24 cellular contexts compared by ENCODE assay signal in the genomic region with DNA sequence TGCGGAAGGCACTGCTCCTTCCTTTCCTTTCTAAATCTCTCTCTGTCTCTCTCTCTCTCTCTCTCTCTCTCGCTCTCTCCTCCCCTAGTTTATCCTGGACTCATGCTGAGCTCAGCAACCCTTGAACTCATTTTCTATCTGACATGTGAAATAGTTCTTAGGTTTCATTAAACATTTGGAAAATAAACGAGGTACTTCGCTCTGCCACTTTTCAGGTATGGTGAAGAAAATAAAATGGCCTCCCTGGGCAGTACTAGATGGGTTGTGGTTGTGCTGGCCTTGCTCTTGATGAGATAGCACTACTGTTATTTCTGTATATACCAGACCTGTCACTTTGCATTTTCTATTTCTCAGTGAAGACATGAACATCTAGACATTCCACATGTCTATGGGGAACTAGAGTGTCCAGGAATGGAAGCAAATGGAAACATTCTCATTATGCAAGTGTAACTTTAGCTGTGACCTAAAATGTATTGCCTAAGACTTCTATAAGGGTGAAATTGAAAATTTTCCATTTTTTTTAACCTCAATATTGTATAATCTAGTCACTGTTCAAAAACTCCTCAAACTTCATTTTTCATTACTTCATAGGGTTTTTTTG. TPM values are rescaled to one million over a fixed set of nuclear protein-coding genes. Genes with fewer than 3 reads are reported as not detected.
A peak's percentile ranks its signal among the peaks of the same experiment; 100 is the strongest.
DNase-seq lines count a peak whose midpoint lies in the region; FAIRE-seq and TF ChIP-seq lines count a peak whose summit lies in the region.
"Had no signal": no experiment of that assay in that cellular context is flagged by ENCODE, and none has a peak within 500 bp of the region (broad histone marks: within the 10 kb centered on the region; RNA-seq: fewer than 3 reads in every experiment).

No MANE protein-coding gene starts in this region.

- no peaks in the 10 kb centered on the region for H3K23me2 ChIP-seq in H1 (ENCODE audit: low read depth, low read length)

- 73% methylated on average over 4 of the region's 4 CpGs; no CpG with 5 or more reads in 1 of the 2 experiments for WGBS in H1 (ENCODE audit: extremely low coverage in 1 of 2, insufficient coverage in 1 of 2, insufficient read length in 1 of 2, insufficient replicate concordance in 2 of 2, low coverage in 1 of 2, low lambda C conversion rate in 2 of 2, missing lambda C conversion rate in 1 of 2), 2 experiments

- peak overlapping the region; percentile 65; the same call in 1 of the 2 replicates for H2AFZ ChIP-seq in H1 (ENCODE audit: low read length)
- H2AFZ ChIP-seq: GM23248 had no signal

- no peak for DNase-seq in activated CD4-positive, alpha-beta T cell treated with anti-CD3 and anti-CD28 coated beads, Interleukin-2, amount 10 ng/mL, durations not matched to agents 7 days and 5 days
- no peak for DNase-seq in activated CD4-positive, alpha-beta T cell treated with anti-CD3 and anti-CD28 coated beads, Interleukin-2, amount 50 U/mL, for 48 hours
- DNase-seq in H1 (ENCODE audit: low read depth in 1 of 2, low spot score in 2 of 2) (no peak), HuH-7 (ENCODE audit: low spot score) (no peak), LoVo (ENCODE audit: low spot score) (no peak), NCI-H69 (lab: John Stamatoyannopoulos, UW) (no peak), COR-L47 (lab: John Stamatoyannopoulos, UW) (no peak)
- DNase-seq: 8988T; activated CD8-positive, alpha-beta T cell treated with anti-CD3 and anti-CD28 coated beads, Interleukin-2, amount 10 ng/mL, durations not matched to agents 7 days and 5 days; activated naive CD4-positive, alpha-beta T cell; activated T-cell treated with anti-CD3 and anti-CD28 coated beads, Interleukin-2, amount 50 U/mL, for 24 hours; amygdala; Calu3; caudate nucleus; foreskin keratinocyte; GM23248; NCI-H1417; NCI-H524; stimulated activated CD4-positive, alpha-beta T cell treated with anti-CD3 and anti-CD28 coated beads, Interleukin-4, amount 100 ng/mL, for 4 hours; stomach; trophoblast cell had no signal

- H3K4ac ChIP-seq in H1 (replicated peaks; ENCODE audit: insufficient read length, low read depth, low read length), result peak overlapping the region; percentile 82

- no peak overlapping the region for H4K5ac ChIP-seq in H1 (ENCODE audit: insufficient read length, low read depth, low read length)

- H3K27ac Mint-ChIP-seq in activated CD4-positive, alpha-beta T cell treated with anti-CD3 and anti-CD28 coated beads, Interleukin-2, amount 10 ng/mL, durations not matched to agents 7 days and 5 days, result peak overlapping the region; percentile 41
- H3K27ac Mint-ChIP-seq: activated CD8-positive, alpha-beta T cell treated with anti-CD3 and anti-CD28 coated beads, Interleukin-2, amount 10 ng/mL, durations not matched to agents 7 days and 5 days; activated T-cell treated with anti-CD3 and anti-CD28 coated beads, Interleukin-2, amount 50 U/mL, for 24 hours had no signal

- no peak overlapping the region for H3K56ac ChIP-seq in H1 (replicated peaks; ENCODE audit: insufficient read length, low read depth, low read length)

- POLR2A ChIA-PET in activated CD4-positive, alpha-beta T cell treated with anti-CD3 and anti-CD28 coated beads, Interleukin-2, amount 10 ng/mL, durations not matched to agents 7 days and 5 days (lab: Charles Lee), result no interaction called here
- POLR2A ChIA-PET in H1 (lab: Charles Lee; ENCODE audit: partially characterized antibody), result interaction anchor here (1.6 to 2.3 kb wide), 2 partner anchors 10 to 12 kb away, joined by 5 to 7 read pairs; partner anchors contain the start of gene SESN3

- no peak for TF ChIP-seq EP300 in H1 (IDR thresholded peaks at IDR 0.05; ENCODE audit: borderline replicate concordance in 1 of 2, low read depth in 2 of 2, low read length in 2 of 2)

- no peaks in the 10 kb centered on the region for H3K36me3 ChIP-seq in H1 (ENCODE audit: control insufficient read depth in 2 of 4, insufficient read depth in 4 of 4, low read length in 3 of 4)
- H3K36me3 ChIP-seq in mucosa of rectum (ENCODE audit: control insufficient read depth in 2 of 2, insufficient read depth in 2 of 2, low read length in 2 of 2), result no peaks in the 10 kb centered on the region
- H3K36me3 ChIP-seq: right atrium auricular region, stomach had no signal

- no peak overlapping the region for H3K27ac ChIP-seq in H1 (ENCODE audit: low read depth, low read length)
- peak overlapping the region; percentile 54 to 59 for H3K27ac ChIP-seq in mucosa of rectum (ENCODE audit: low read depth in 2 of 2, low read length in 2 of 2)
- H3K27ac ChIP-seq: epithelial cell of prostate, foreskin keratinocyte, GM23248, right atrium auricular region had no signal

- no peak overlapping the region for H3K23ac ChIP-seq in H1 (ENCODE audit: insufficient read length)

- H3K79me1 ChIP-seq in H1 (ENCODE audit: low read depth, low read length), result no peaks in the 10 kb centered on the region

- H3K4me3 ChIP-seq in H1 (ENCODE audit: extremely low read depth in 1 of 4, insufficient read depth in 2 of 4, low read depth in 3 of 4, low read length in 4 of 4) (no peak overlapping the region), mucosa of rectum (ENCODE audit: low read length in 2 of 2) (peak overlapping the region in 1 of 2 donors; percentile 39)
- H3K4me3 ChIP-seq: GM23248, right atrium auricular region, stomach had no signal

- H4K8ac ChIP-seq in H1 (ENCODE audit: extremely low read depth, insufficient read depth, low read length), result no peak overlapping the region

- H2AK5ac ChIP-seq in H1 (ENCODE audit: low read depth, low read length), result no peak overlapping the region

- H3K9me3 ChIP-seq in H1 (ENCODE audit: insufficient read depth in 2 of 2, low read depth in 1 of 2, low read length in 1 of 2), result no peaks in the 10 kb centered on the region
- H3K9me3 ChIP-seq in mucosa of rectum (ENCODE audit: control insufficient read depth in 2 of 2, low read length in 2 of 2), result no peaks in the 10 kb centered on the region
- H3K9me3 ChIP-seq: right atrium auricular region, stomach had no signal

- no peak overlapping the region for H2BK12ac ChIP-seq in H1 (ENCODE audit: low read depth, low read length)

- no peaks in the 10 kb centered on the region for H3K27me3 Mint-ChIP-seq in activated CD4-positive, alpha-beta T cell treated with anti-CD3 and anti-CD28 coated beads, Interleukin-2, amount 10 ng/mL, durations not matched to agents 7 days and 5 days
- H3K27me3 Mint-ChIP-seq: activated T-cell treated with anti-CD3 and anti-CD28 coated beads, Interleukin-2, amount 50 U/mL, for 24 hours had no signal

- H2BK15ac ChIP-seq in H1 (ENCODE audit: low read length), result no peak overlapping the region

- CTCF ChIA-PET in activated CD4-positive, alpha-beta T cell treated with anti-CD3 and anti-CD28 coated beads, Interleukin-2, amount 10 ng/mL, durations not matched to agents 7 days and 5 days (lab: Charles Lee), result interaction anchor here (0.6 to 2.6 kb wide), 5 partner anchors 10 to 463 kb away, joined by 3 to 8 read pairs (median 4); partner anchors contain the start of gene SESN3
- CTCF ChIA-PET in H1 (lab: Charles Lee; ENCODE audit: partially characterized antibody), result interaction anchor here (1.0 kb wide), 1 partner anchor 86 kb away, joined by 4 read pairs; no protein-coding TSS in a partner anchor

- H3K79me2 ChIP-seq in H1 (ENCODE audit: control insufficient read depth in 1 of 2, insufficient read depth in 2 of 2, low read length in 2 of 2), result no peaks in the 10 kb centered on the region

- TF ChIP-seq CTCF in H1 (IDR thresholded peaks at IDR 0.05; ENCODE audit: control extremely low read depth in 1 of 3, insufficient read depth in 1 of 3, low read depth in 1 of 3, low read length in 3 of 3), result no peak

- peaks cover 2% of the 10 kb centered on the region for H3K4me1 Mint-ChIP-seq in activated CD4-positive, alpha-beta T cell treated with anti-CD3 and anti-CD28 coated beads, Interleukin-2, amount 10 ng/mL, durations not matched to agents 7 days and 5 days

- H3K4me1 ChIP-seq in H1 (replicated peaks in 1 of 4; ENCODE audit: control insufficient read depth in 3 of 4, insufficient read depth in 4 of 4, low read length in 3 of 4), result peaks cover 0 to 12% (median 5%) of the 10 kb centered on the region in 4 experiments; a peak in 4 of 7 replicates
- peaks cover 12 to 15% of the 10 kb centered on the region in 2 donors for H3K4me1 ChIP-seq in mucosa of rectum (ENCODE audit: control insufficient read depth in 2 of 2, insufficient read depth in 2 of 2, low read length in 2 of 2)
- H3K4me1 ChIP-seq: right atrium auricular region had no signal

- H3K9me3 Mint-ChIP-seq in activated CD4-positive, alpha-beta T cell treated with anti-CD3 and anti-CD28 coated beads, Interleukin-2, amount 10 ng/mL, durations not matched to agents 7 days and 5 days, result peaks cover 2% of the 10 kb centered on the region
- H3K9me3 Mint-ChIP-seq: activated T-cell treated with anti-CD3 and anti-CD28 coated beads, Interleukin-2, amount 50 U/mL, for 24 hours had no signal

- H3K9ac ChIP-seq in H1 (replicated peaks in 1 of 4; ENCODE audit: extremely low read depth in 1 of 4, low read depth in 3 of 4, low read length in 3 of 4) (no peak overlapping the region), mucosa of rectum (ENCODE audit: low read depth in 1 of 2, low read length in 2 of 2) (no peak overlapping the region)
- H3K9ac ChIP-seq: GM23248 had no signal

- no peak for FAIRE-seq in H1 (lab: Jason Lieb, UNC)

- no peaks in the 10 kb centered on the region for H4K20me1 ChIP-seq in H1 (replicated peaks in 1 of 2; ENCODE audit: control insufficient read depth in 1 of 2, insufficient read depth in 2 of 2, low read length in 2 of 2)

- no peak overlapping the region for H2BK5ac ChIP-seq in H1 (ENCODE audit: low read depth, low read length)

- no peaks in the 10 kb centered on the region for H3K36me3 Mint-ChIP-seq in activated CD4-positive, alpha-beta T cell treated with anti-CD3 and anti-CD28 coated beads, Interleukin-2, amount 10 ng/mL, durations not matched to agents 7 days and 5 days (ENCODE audit: low read depth)

- TF ChIP-seq POLR2A in H1 (IDR thresholded peaks at IDR 0.05; ENCODE audit: control extremely low read depth in 1 of 2, low read depth in 2 of 2, low read length in 2 of 2), result no peak

- no peak overlapping the region for H3K14ac ChIP-seq in H1 (ENCODE audit: insufficient read length)

- H2BK120ac ChIP-seq in H1 (replicated peaks; ENCODE audit: low read depth, low read length), result no peak overlapping the region

- no peak overlapping the region for H3K4me3 Mint-ChIP-seq in activated CD4-positive, alpha-beta T cell treated with anti-CD3 and anti-CD28 coated beads, Interleukin-2, amount 10 ng/mL, durations not matched to agents 7 days and 5 days
- H3K4me3 Mint-ChIP-seq: activated CD8-positive, alpha-beta T cell treated with anti-CD3 and anti-CD28 coated beads, Interleukin-2, amount 10 ng/mL, durations not matched to agents 7 days and 5 days; activated T-cell treated with anti-CD3 and anti-CD28 coated beads, Interleukin-2, amount 50 U/mL, for 24 hours had no signal

- no peaks in the 10 kb centered on the region; a peak in 1 of 7 replicates for H3K27me3 ChIP-seq in H1 (replicated peaks in 1 of 4; ENCODE audit: control insufficient read depth in 3 of 4, extremely low read depth in 1 of 4, insufficient read depth in 3 of 4, low read length in 3 of 4)
- no peaks in the 10 kb centered on the region for H3K27me3 ChIP-seq in mucosa of rectum (ENCODE audit: control insufficient read depth in 2 of 2, insufficient read depth in 2 of 2, low read length in 2 of 2)
- H3K27me3 ChIP-seq: foreskin keratinocyte, right atrium auricular region, stomach had no signal

- TF ChIP-seq RAD21 in H1 (IDR thresholded peaks at IDR 0.05 in 1 of 2, conservative IDR thresholded peaks at IDR 0.05 in 1 of 2; ENCODE audit: low read depth in 2 of 2, low read length in 2 of 2), result no peak

- no peak overlapping the region for H3K4me2 ChIP-seq in H1 (ENCODE audit: insufficient read depth in 1 of 2, low read depth in 2 of 2, low read length in 2 of 2)

- 0 out of 2 replicates have a peak overlapping the region, but pooled peaks have one; percentile 63 for H3K18ac ChIP-seq in H1 (ENCODE audit: extremely low read depth, low read length)

- H2BK20ac ChIP-seq in H1 (ENCODE audit: low read length), result no peak overlapping the region

- no peak overlapping the region for H4K91ac ChIP-seq in H1 (replicated peaks; ENCODE audit: insufficient read length, low read length)

RNA-seq across cellular contexts. Expression of gene SESN3, which starts 12.1 kb away (rescaled TPM):
- total RNA-seq in activated CD4-positive, alpha-beta T cell treated with anti-CD3 and anti-CD28 coated beads, Interleukin-2, amount 10 ng/mL, durations not matched to agents 7 days and 5 days, result 10 to 100 TPM; 47.6 to 50.6 TPM
- total RNA-seq in H1 (2021; fragmentation: NEBNext Ultra II Directional; extraction: Animal tissue kit (Norgen Biotek cat#: 25700)), result 29.8 and 31.1 TPM in 2 replicates
- polyA plus RNA-seq in H1 (2011; rRNA removed), result 6.9 and 10.2 TPM in 2 replicates
- 12.1 TPM for polyA plus RNA-seq in H1 (2011; cell fraction: cytosol; rRNA removed)
- 5.9 TPM for polyA plus RNA-seq in H1 (2011; cell fraction: nucleus; rRNA removed)
- polyA plus RNA-seq in H1 (2012, experiment 1 of 2), result 4.8 to 9.8 TPM (median 6.0 TPM) in 4 replicates
- polyA plus RNA-seq in H1 (2012, experiment 2 of 2), result 0.63 TPM
- 5.9 TPM for polyA plus RNA-seq in H1 (2013, experiment 1 of 2)
- 5.3 TPM for polyA plus RNA-seq in H1 (2013, experiment 2 of 2)
- polyA minus RNA-seq in H1 (2011; rRNA and poly(A)+ RNA removed), result 54.6 and 58.0 TPM in 2 replicates
- 32.7 TPM for polyA minus RNA-seq in H1 (2011; cell fraction: cytosol; rRNA and poly(A)+ RNA removed)
- polyA minus RNA-seq in H1 (2011; cell fraction: nucleus; rRNA and poly(A)+ RNA removed), result 59.5 TPM
